In the genomic region with DNA sequence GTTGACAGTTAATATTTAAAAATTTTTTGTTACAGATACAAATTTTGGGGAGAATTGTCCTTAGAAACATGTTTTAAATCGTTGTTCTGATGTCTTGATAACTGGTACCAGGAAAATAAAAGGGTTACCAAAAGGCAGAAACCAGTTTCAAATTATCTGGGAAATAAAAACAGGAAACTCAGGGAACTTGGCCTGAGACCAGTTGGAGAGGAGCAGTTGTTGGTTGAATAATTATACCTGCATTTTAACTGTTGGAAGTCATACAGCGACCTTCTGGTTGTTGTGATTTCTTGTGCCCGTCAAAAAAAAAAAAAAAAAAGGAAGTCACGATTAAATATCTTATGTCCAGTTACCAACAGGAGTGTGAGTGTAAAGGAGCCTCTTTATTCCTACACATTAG, we compare ENCODE assay signal across 15 cellular contexts. TPM values are rescaled to one million over a fixed set of nuclear protein-coding genes. Genes with fewer than 3 reads are reported as not detected.
A peak's percentile ranks its signal among the peaks of the same experiment; 100 is the strongest.
DNase-seq lines count a peak whose midpoint lies in the region; ATAC-seq and TF ChIP-seq lines count a peak whose summit lies in the region.
"Had no signal": no experiment of that assay in that cellular context is flagged by ENCODE, and none has a peak within 500 bp of the region (broad histone marks: within the 10 kb centered on the region; RNA-seq: fewer than 3 reads in every experiment).

No MANE protein-coding gene starts in this region.

- no peak overlapping the region for H3K4me3 Mint-ChIP-seq in WTC11
- H3K4me3 Mint-ChIP-seq: mesothelial cell of epicardium, natural killer cell had no signal

- peak overlapping the region; percentile 40; the same call in 1 of the 2 replicates for H3K27ac ChIP-seq in ACC112 (ENCODE audit: low read depth, low read length)

- no peaks in the 10 kb centered on the region for H3K9me3 Mint-ChIP-seq in WTC11
- H3K9me3 Mint-ChIP-seq: mesothelial cell of epicardium, natural killer cell had no signal

- no peaks in the 10 kb centered on the region for H3K36me3 Mint-ChIP-seq in WTC11
- H3K36me3 Mint-ChIP-seq: mesothelial cell of epicardium, natural killer cell had no signal

- no peak overlapping the region for H3K9ac ChIP-seq in endocrine pancreas (ENCODE audit: control insufficient read depth, insufficient read depth, low read length)

- H3K27ac Mint-ChIP-seq in WTC11, result no peak overlapping the region
- H3K27ac Mint-ChIP-seq: mesothelial cell of epicardium, natural killer cell had no signal

- H3K4me1 ChIP-seq in ACC112 (ENCODE audit: control insufficient read depth, insufficient read depth, low read length, unreplicated experiment), result peaks cover 85% of the 10 kb centered on the region
- peaks cover 15% of the 10 kb centered on the region for H3K4me1 ChIP-seq in endocrine pancreas (ENCODE audit: control insufficient read depth, insufficient read depth, low read length)

- no peaks in the 10 kb centered on the region for H3K9me3 ChIP-seq in endocrine pancreas (ENCODE audit: control insufficient read depth, low read length)

- peaks cover 66% of the 10 kb centered on the region for H3K4me1 Mint-ChIP-seq in WTC11

- TF ChIP-seq POLR2A in erythroblast (IDR thresholded peaks at IDR 0.05; ENCODE audit: low read length), result no peak

- TF ChIP-seq CTCF in LNCaP clone FGC (IDR thresholded peaks at IDR 0.05; ENCODE audit: control insufficient read depth, extremely low read depth, insufficient read depth) (no peak), WTC11 (IDR thresholded peaks at IDR 0.05) (no peak)

- no peak overlapping the region for H2AFZ ChIP-seq in ACC112 (ENCODE audit: low read length, unreplicated experiment)

- H3K36me3 ChIP-seq in ACC112 (ENCODE audit: insufficient read depth, low read length), result no peaks in the 10 kb centered on the region
- no peaks in the 10 kb centered on the region for H3K36me3 ChIP-seq in endocrine pancreas (ENCODE audit: control insufficient read depth, insufficient read depth, low read length)

- H3K27me3 ChIP-seq in ACC112 (ENCODE audit: insufficient read depth, low read length) (no peaks in the 10 kb centered on the region), endocrine pancreas (ENCODE audit: control insufficient read depth, insufficient read depth, low read length) (no peaks in the 10 kb centered on the region)

- CTCF ChIA-PET in WTC11 (lab: Charles Lee), result no interaction called here

- POLR2A ChIA-PET in WTC11 (lab: Charles Lee), result no interaction called here

- no peaks in the 10 kb centered on the region for H3K27me3 Mint-ChIP-seq in WTC11 (ENCODE audit: low read depth)

- H3K4me3 ChIP-seq in ACC112 (ENCODE audit: low read depth, low read length) (no peak overlapping the region), LNCaP clone FGC (ENCODE audit: low read depth, low read length) (no peak overlapping the region), endocrine pancreas (ENCODE audit: control insufficient read depth, insufficient read depth, low read length) (peak overlapping the region; percentile 11)

- DNase-seq in LNCaP clone FGC (ENCODE audit: low read depth) (peak; percentile 32), renal cortical epithelial cell (ENCODE audit: low read depth) (peak; percentile 43), WTC11 (ENCODE audit: low spot score) (no peak), SKM-1 treated with dmso at 0.1 percent for 144 hours (lab: John Stamatoyannopoulos, UW; ENCODE audit: unreplicated experiment) (no peak), erythroblast (lab: John Stamatoyannopoulos, UW) (no peak), EL (no peak)
- DNase-seq: activated CD4-positive, alpha-beta T cell treated with anti-CD3 and anti-CD28 coated beads, Interleukin-2, amount 50 U/mL, for 1 hour; activated effector memory CD4-positive, alpha-beta T cell treated with anti-CD3 and anti-CD28 coated beads, Interleukin-2, amount 50 U/mL, for 16 hours; natural killer cell; NCI-H187; NCI-H82; SHP77 had no signal

- ATAC-seq in WTC11, result no peak
- ATAC-seq: natural killer cell had no signal

- peaks cover 92% of the 10 kb centered on the region for H3K79me2 ChIP-seq in ACC112 (ENCODE audit: control insufficient read depth, insufficient read depth, low read length, unreplicated experiment)

TF ChIP-seq in WTC11, 78 proteins besides CTCF, POLR2A, EP300 and RAD21:
- no peak for TF ChIP-seq HMGA2 (CRISPR knock-in tag; IDR thresholded peaks at IDR 0.05)
- no peak for TF ChIP-seq ZBTB21 (CRISPR knock-in tag; IDR thresholded peaks at IDR 0.05; ENCODE audit: borderline replicate concordance)
- TF ChIP-seq TEAD4 (CRISPR knock-in tag; IDR thresholded peaks at IDR 0.05), result no peak
- TF ChIP-seq CBFB (CRISPR knock-in tag; IDR thresholded peaks at IDR 0.05; ENCODE audit: low read depth), result no peak
- no peak for TF ChIP-seq TP53 (CRISPR knock-in tag; IDR thresholded peaks at IDR 0.05)
- TF ChIP-seq AFF4 (CRISPR knock-in tag; IDR thresholded peaks at IDR 0.05; ENCODE audit: borderline replicate concordance), result no peak
- TF ChIP-seq MYBL2 (CRISPR knock-in tag; IDR thresholded peaks at IDR 0.05), result no peak
- TF ChIP-seq, protein P1, sequence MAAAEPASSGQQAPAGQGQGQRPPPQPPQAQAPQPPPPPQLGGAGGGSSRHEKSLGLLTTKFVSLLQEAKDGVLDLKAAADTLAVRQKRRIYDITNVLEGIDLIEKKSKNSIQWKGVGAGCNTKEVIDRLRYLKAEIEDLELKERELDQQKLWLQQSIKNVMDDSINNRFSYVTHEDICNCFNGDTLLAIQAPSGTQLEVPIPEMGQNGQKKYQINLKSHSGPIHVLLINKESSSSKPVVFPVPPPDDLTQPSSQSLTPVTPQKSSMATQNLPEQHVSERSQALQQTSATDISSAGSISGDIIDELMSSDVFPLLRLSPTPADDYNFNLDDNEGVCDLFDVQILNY (CRISPR knock-in tag; IDR thresholded peaks at IDR 0.05), result no peak
- TF ChIP-seq, protein P2, sequence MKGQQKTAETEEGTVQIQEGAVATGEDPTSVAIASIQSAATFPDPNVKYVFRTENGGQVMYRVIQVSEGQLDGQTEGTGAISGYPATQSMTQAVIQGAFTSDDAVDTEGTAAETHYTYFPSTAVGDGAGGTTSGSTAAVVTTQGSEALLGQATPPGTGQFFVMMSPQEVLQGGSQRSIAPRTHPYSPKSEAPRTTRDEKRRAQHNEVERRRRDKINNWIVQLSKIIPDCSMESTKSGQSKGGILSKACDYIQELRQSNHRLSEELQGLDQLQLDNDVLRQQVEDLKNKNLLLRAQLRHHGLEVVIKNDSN (CRISPR knock-in tag; IDR thresholded peaks at IDR 0.05), result no peak
- TF ChIP-seq TCF7 (CRISPR knock-in tag; IDR thresholded peaks at IDR 0.05; ENCODE audit: low read depth), result no peak
- TF ChIP-seq AR (CRISPR knock-in tag; IDR thresholded peaks at IDR 0.05), result no peak
TF ChIP-seq in WTC11: peak in this region for 0.

RNA-seq across cellular contexts. Expression of gene CRIM1, which starts 51.8 kb away (rescaled TPM):
- total RNA-seq in renal cortical epithelial cell (299 and 669 TPM in 2 replicates), WTC11 (2021) (24.1 to 25.1 TPM (median 24.3 TPM) in 3 replicates)

Comparison
In these comparisons a context has a peak if more than half of its experiments do, and no peak if none do; other contexts are left out.
1. DNase-seq: peak in LNCaP clone FGC (single experiment) and renal cortical epithelial cell (single experiment); none in WTC11 (single experiment), SKM-1 treated with dmso at 0.1 percent for 144 hours (single experiment), erythroblast (0 of 2) and EL (single experiment).
2. RNA of gene CRIM1, which starts 51.8 kb away (total RNA-seq): 299 to 669 TPM in renal cortical epithelial cell; 24.1 to 25.1 TPM in WTC11; every median in the first group is over 10 times any median in the second.